ENCODE assay signal across 10 cellular contexts in the genomic region with DNA sequence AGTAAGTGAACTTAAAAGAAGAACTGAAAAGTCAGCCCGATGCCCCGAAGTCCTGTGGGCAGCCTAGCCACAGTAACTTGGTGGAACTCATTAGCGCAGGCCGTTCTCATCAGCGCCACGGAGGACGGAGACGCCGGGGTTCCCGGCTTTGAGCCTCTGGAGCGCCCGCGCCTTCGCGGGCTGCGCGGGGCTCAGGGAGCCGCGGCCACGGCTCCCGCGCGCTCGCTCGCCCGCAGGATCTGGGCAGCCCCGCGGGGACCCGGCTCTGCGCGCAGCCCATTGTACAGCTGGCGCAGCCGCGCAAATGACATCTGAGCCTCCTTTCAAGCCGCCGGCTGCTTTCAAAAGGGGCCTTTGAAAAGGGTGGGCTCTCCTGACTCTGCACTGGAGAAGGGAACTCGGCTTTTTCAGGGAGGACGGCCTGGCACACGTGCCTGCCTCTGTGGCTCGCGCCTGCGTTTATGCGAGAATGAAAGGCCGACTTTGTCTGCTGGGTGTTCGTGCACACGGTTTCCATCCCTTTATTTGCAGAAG. TPM values are rescaled to one million over a fixed set of nuclear protein-coding genes. Genes with fewer than 3 reads are reported as not detected.
DNase-seq lines count a peak whose midpoint lies in the region; ATAC-seq, FAIRE-seq and TF ChIP-seq lines count a peak whose summit lies in the region.
"Had no signal": no experiment of that assay in that cellular context is flagged by ENCODE, and none has a peak within 500 bp of the region (broad histone marks: within the 10 kb centered on the region; RNA-seq: fewer than 3 reads in every experiment).

No MANE protein-coding gene starts in this region.

- H3K27me3 Mint-ChIP-seq in GM23338 (ENCODE audit: insufficient read depth, low read depth, poor library complexity), result peaks cover 6% of the 10 kb centered on the region

- H3K4me3 ChIP-seq in GM23338 (peak overlapping the region; percentile 50), mononuclear cell (ENCODE audit: low read length) (peak overlapping the region; percentile 12), Karpas-422 (ENCODE audit: low read length) (no peak overlapping the region)

- H3K9ac ChIP-seq in Karpas-422 (ENCODE audit: low read length), result no peak overlapping the region

- peak; percentile 34 for DNase-seq in AG08395 (ENCODE audit: low spot score)
- DNase-seq in GM23338 (ENCODE audit: low spot score), result peak; percentile 67
- DNase-seq in dermis blood vessel endothelial cell, result peak; percentile 32
- no peak for DNase-seq in HTR-8/SVneo (ENCODE audit: insufficient read length, low spot score)
- DNase-seq in NCI-H2107 treated with DMSO at 0.1 percent for 48 hours (lab: John Stamatoyannopoulos, UW; ENCODE audit: unreplicated experiment), result no peak
- no peak for DNase-seq in Karpas-422
- DNase-seq: NCI-H1048 had no signal

- H3K36me3 ChIP-seq in GM23338 (ENCODE audit: insufficient read depth) (no peaks in the 10 kb centered on the region), Karpas-422 (ENCODE audit: insufficient read depth, low read length) (no peaks in the 10 kb centered on the region)

- ATAC-seq in GM23338, result peak; percentile 97
- ATAC-seq in HG02970 (IDR thresholded peaks at IDR 0.05; ENCODE audit: low FRiP score, unreplicated experiment), result no peak

- no peaks in the 10 kb centered on the region for H3F3A ChIP-seq in GM23338 (replicated peaks; ENCODE audit: low read depth)

- H3K27ac Mint-ChIP-seq in GM23338, result no peak overlapping the region

- H3K36me3 Mint-ChIP-seq in GM23338 (ENCODE audit: low read depth), result peaks cover 3% of the 10 kb centered on the region; the same call in 1 of the 3 replicates

- H3K27me3 ChIP-seq in GM23338 (ENCODE audit: insufficient read depth), result peaks cover 27% of the 10 kb centered on the region
- peaks cover 27% of the 10 kb centered on the region for H3K27me3 ChIP-seq in mononuclear cell (ENCODE audit: insufficient read depth, low read length)
- no peaks in the 10 kb centered on the region for H3K27me3 ChIP-seq in Karpas-422 (ENCODE audit: low read length)

- no peaks in the 10 kb centered on the region for H4K20me1 ChIP-seq in GM23338 (replicated peaks; ENCODE audit: insufficient read depth)
- H4K20me1 ChIP-seq in Karpas-422 (ENCODE audit: insufficient read depth, low read depth, low read length), result no peaks in the 10 kb centered on the region

- H3K4me2 ChIP-seq in GM23338, result peak overlapping the region; percentile 79
- no peak overlapping the region for H3K4me2 ChIP-seq in Karpas-422 (ENCODE audit: low read depth, low read length, poor library complexity, severe bottlenecking)

- H3K27ac ChIP-seq in GM23338 (ENCODE audit: low read depth) (no peak overlapping the region), Karpas-422 (ENCODE audit: low read length) (no peak overlapping the region)

- no peaks in the 10 kb centered on the region; the same call in 2 of the 3 replicates for H3K4me1 Mint-ChIP-seq in GM23338

- H3K79me2 ChIP-seq in GM23338 (replicated peaks; ENCODE audit: insufficient read depth), result no peaks in the 10 kb centered on the region
- no peaks in the 10 kb centered on the region for H3K79me2 ChIP-seq in Karpas-422 (ENCODE audit: low read length)

- H2AFZ ChIP-seq in GM23338 (peak overlapping the region; percentile 97), Karpas-422 (ENCODE audit: low read length) (no peak overlapping the region)

- peaks cover 40% of the 10 kb centered on the region for H3K9me3 Mint-ChIP-seq in GM23338

- H3K4me3 Mint-ChIP-seq in GM23338, result peak overlapping the region; percentile 58

- FAIRE-seq in HTR-8/SVneo (lab: Jason Lieb, UNC), result no peak
- FAIRE-seq: bronchial epithelial cell had no signal

- no peaks in the 10 kb centered on the region; the same call in 1 of the 2 replicates for H3K4me1 ChIP-seq in GM23338 (ENCODE audit: insufficient read depth)
- H3K4me1 ChIP-seq in mononuclear cell (ENCODE audit: insufficient read depth, low read length), result peaks cover 16% of the 10 kb centered on the region
- no peaks in the 10 kb centered on the region for H3K4me1 ChIP-seq in Karpas-422 (ENCODE audit: low read length)

- no peak for TF ChIP-seq CTCF in GM23338 (conservative IDR thresholded peaks at IDR 0.05; ENCODE audit: low read depth in 2 of 2)

- peaks cover 4% of the 10 kb centered on the region; the same call in 1 of the 2 replicates for H3K9me2 ChIP-seq in GM23338 (ENCODE audit: insufficient read depth)
- no peaks in the 10 kb centered on the region for H3K9me2 ChIP-seq in Karpas-422 (replicated peaks; ENCODE audit: insufficient read depth, low read length)

- H3K9me3 ChIP-seq in mononuclear cell (ENCODE audit: low read depth, low read length) (no peaks in the 10 kb centered on the region), Karpas-422 (ENCODE audit: low read length) (no peaks in the 10 kb centered on the region)

TF ChIP-seq in GM23338, 12 proteins besides CTCF, POLR2A, EP300 and RAD21:
- TF ChIP-seq ZNF331 (CRISPR knock-in tag; IDR thresholded peaks at IDR 0.05; ENCODE audit: low read depth), result no peak
- TF ChIP-seq CREB1 (CRISPR knock-in tag; IDR thresholded peaks at IDR 0.05; ENCODE audit: low read depth), result no peak
- no peak for TF ChIP-seq NANOG (IDR thresholded peaks at IDR 0.05; ENCODE audit: borderline replicate concordance)
- no peak for TF ChIP-seq EZH2 (IDR thresholded peaks at IDR 0.05; ENCODE audit: low read depth, unreplicated experiment)
- TF ChIP-seq POLR2AphosphoS5 (IDR thresholded peaks at IDR 0.05; ENCODE audit: low read depth), result no peak
- no peak for TF ChIP-seq ZNF114 (CRISPR knock-in tag; IDR thresholded peaks at IDR 0.05)
- TF ChIP-seq EZH2phosphoT487 (IDR thresholded peaks at IDR 0.05; ENCODE audit: unreplicated experiment), result no peak
- TF ChIP-seq, protein P1, sequence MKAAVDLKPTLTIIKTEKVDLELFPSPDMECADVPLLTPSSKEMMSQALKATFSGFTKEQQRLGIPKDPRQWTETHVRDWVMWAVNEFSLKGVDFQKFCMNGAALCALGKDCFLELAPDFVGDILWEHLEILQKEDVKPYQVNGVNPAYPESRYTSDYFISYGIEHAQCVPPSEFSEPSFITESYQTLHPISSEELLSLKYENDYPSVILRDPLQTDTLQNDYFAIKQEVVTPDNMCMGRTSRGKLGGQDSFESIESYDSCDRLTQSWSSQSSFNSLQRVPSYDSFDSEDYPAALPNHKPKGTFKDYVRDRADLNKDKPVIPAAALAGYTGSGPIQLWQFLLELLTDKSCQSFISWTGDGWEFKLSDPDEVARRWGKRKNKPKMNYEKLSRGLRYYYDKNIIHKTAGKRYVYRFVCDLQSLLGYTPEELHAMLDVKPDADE (IDR thresholded peaks at IDR 0.05), result no peak
TF ChIP-seq in GM23338: peak in this region for 0.

RNA-seq across cellular contexts. Expression of a gene that starts 40.7 kb away (rescaled TPM):
- total RNA-seq in GM23338 (2014; rRNA removed; shearing (Covaris generic)), result 0.17 and 0.27 TPM in 2 replicates
- polyA plus RNA-seq in GM23338 (2016; fragmentation: Nextera tagmentation; extraction: Ambion mirVana), result 0.06 TPM in 1 of 2 replicates, not detected in the other
- total RNA-seq in dermis blood vessel endothelial cell (117 and 184 TPM in 2 replicates), mononuclear cell (59.9 TPM)
- 5.8 and 7.3 TPM in 2 replicates for total RNA-seq in Karpas-422 (2014; rRNA removed; shearing (Covaris generic); ENCODE audit: low replicate concordance)

Comparison
In these comparisons a context has a peak if more than half of its experiments do, and no peak if none do; other contexts are left out.
1. DNase-seq: peak in AG08395 (single experiment), GM23338 (single experiment) and dermis blood vessel endothelial cell (single experiment); none in HTR-8/SVneo (single experiment), NCI-H2107 treated with DMSO at 0.1 percent for 48 hours (single experiment) and Karpas-422 (single experiment).